Comparison of ENCODE assay signal across 12 cellular contexts in genomic region chr11:121521145-121522042, GRCh38.
DNase-seq lines count a peak whose midpoint lies in the region; ATAC-seq and TF ChIP-seq lines count a peak whose summit lies in the region.
"Had no signal": no experiment of that assay in that cellular context is flagged by ENCODE, and none has a peak within 500 bp of the region (broad histone marks: within the 10 kb centered on the region; RNA-seq: fewer than 3 reads in every experiment).

No MANE protein-coding gene starts in this region.

- peaks cover 100% of the 10 kb centered on the region for H3K36me3 ChIP-seq in OCI-LY7 (ENCODE audit: insufficient read depth, low read length)
- H3K36me3 ChIP-seq: uterus had no signal

- no peaks in the 10 kb centered on the region for H3K27me3 Mint-ChIP-seq in activated naive CD4-positive, alpha-beta T cell treated with anti-CD3 and anti-CD28 coated beads, Interleukin-2, amount 10 ng/mL, durations not matched to agents 7 days and 5 days
- H3K27me3 Mint-ChIP-seq in type B pancreatic cell, result no peaks in the 10 kb centered on the region
- H3K27me3 Mint-ChIP-seq: IgD-negative memory B cell had no signal

- no peak overlapping the region for H3K4me2 ChIP-seq in OCI-LY7 (ENCODE audit: low read length)

- H3K9me3 Mint-ChIP-seq in activated naive CD4-positive, alpha-beta T cell treated with anti-CD3 and anti-CD28 coated beads, Interleukin-2, amount 10 ng/mL, durations not matched to agents 7 days and 5 days, result peaks cover 14% of the 10 kb centered on the region
- H3K9me3 Mint-ChIP-seq in type B pancreatic cell, result no peaks in the 10 kb centered on the region

- no peaks in the 10 kb centered on the region for H3K27me3 ChIP-seq in dorsolateral prefrontal cortex
- H3K27me3 ChIP-seq: uterus had no signal

- peak overlapping the region; percentile 14 for H3K27ac ChIP-seq in OCI-LY7 (ENCODE audit: low read depth, low read length, poor library complexity, severe bottlenecking)
- peak overlapping the region in 39 of 59 donors; percentile 1 to 76 (median 41) for H3K27ac ChIP-seq in dorsolateral prefrontal cortex
- H3K27ac ChIP-seq: uterus had no signal

- POLR2A ChIA-PET in OCI-LY7 (lab: Charles Lee), result interaction anchor here (0.6 to 1.0 kb wide), 2 partner anchors 9 to 36 kb away, joined by 3 read pairs; no protein-coding TSS in a partner anchor

- peaks cover 8% of the 10 kb centered on the region for H3K9me3 ChIP-seq in OCI-LY7 (ENCODE audit: low read length)
- H3K9me3 ChIP-seq: uterus had no signal

- TF ChIP-seq CTCF in OCI-LY7 (conservative IDR thresholded peaks at IDR 0.05; ENCODE audit: low read length) (no peak), dorsolateral prefrontal cortex (IDR thresholded peaks at IDR 0.05 in 54 of 56, conservative IDR thresholded peaks at IDR 0.05 in 2 of 56; ENCODE audit: low read depth in 1 of 56, partially characterized antibody in 56 of 56) (no peak), type B pancreatic cell (conservative IDR thresholded peaks at IDR 0.05) (no peak)

- H3K4me1 ChIP-seq in OCI-LY7 (ENCODE audit: insufficient read depth, low read length, poor library complexity, severe bottlenecking), result peaks cover 13% of the 10 kb centered on the region
- H3K4me1 ChIP-seq: uterus had no signal

- no peak for DNase-seq in activated naive CD4-positive, alpha-beta T cell treated with anti-CD3 and anti-CD28 coated beads, Interleukin-2, amount 10 ng/mL, durations not matched to agents 7 days and 5 days
- DNase-seq in activated naive CD4-positive, alpha-beta T cell treated with anti-CD3 and anti-CD28 coated beads, Interleukin-2, amount 50 U/mL, for 16 hours, result no peak
- DNase-seq in OCI-LY7 (ENCODE audit: low spot score) (no peak), dorsolateral prefrontal cortex (no peak), type B pancreatic cell (ENCODE audit: extremely low spot score, unreplicated experiment) (no peak), NCI-H345 (lab: John Stamatoyannopoulos, UW) (no peak), activated gamma-delta T cell (lab: John Stamatoyannopoulos, UW) (no peak)
- DNase-seq: NCI-H526, occipital lobe, uterus had no signal

- H3K36me3 Mint-ChIP-seq in activated naive CD4-positive, alpha-beta T cell treated with anti-CD3 and anti-CD28 coated beads, Interleukin-2, amount 10 ng/mL, durations not matched to agents 7 days and 5 days, result peaks cover 87% of the 10 kb centered on the region
- H3K36me3 Mint-ChIP-seq in type B pancreatic cell, result peaks cover 36% of the 10 kb centered on the region

- H3K9me2 ChIP-seq in OCI-LY7 (ENCODE audit: insufficient read depth, low read length), result no peaks in the 10 kb centered on the region

- ATAC-seq in HG03159 (IDR thresholded peaks at IDR 0.05; ENCODE audit: unreplicated experiment), result no peak

- peaks cover 25% of the 10 kb centered on the region for H3K4me1 Mint-ChIP-seq in activated naive CD4-positive, alpha-beta T cell treated with anti-CD3 and anti-CD28 coated beads, Interleukin-2, amount 10 ng/mL, durations not matched to agents 7 days and 5 days
- H3K4me1 Mint-ChIP-seq in type B pancreatic cell (ENCODE audit: unreplicated experiment), result peaks cover 11% of the 10 kb centered on the region

- H4K20me1 ChIP-seq in OCI-LY7 (ENCODE audit: insufficient read depth, low read length), result no peaks in the 10 kb centered on the region

- intact Hi-C loops in OCI-LY7 (cut with micrococcal nuclease; ENCODE audit: unreplicated experiment), result no loop called here
- intact Hi-C loops in dorsolateral prefrontal cortex (cut with DNase I), result loop anchor here in 1 of 2 donors (5.0 kb wide), 1 partner anchor 69 kb away; the partner anchor contains the start of genes SORL1 and SORL1-AS1

- H3K79me2 ChIP-seq in OCI-LY7 (ENCODE audit: insufficient read depth, low read depth, low read length), result peaks cover 44% of the 10 kb centered on the region; the same call in 1 of the 2 replicates

- BruUV-seq in OCI-LY7 (replicated peaks; lab: Mats Ljungman, UMichigan), result no TSS peak

- H3K4me3 ChIP-seq in OCI-LY7 (ENCODE audit: low read depth, low read length, poor library complexity, severe bottlenecking) (no peak overlapping the region), dorsolateral prefrontal cortex (no peak overlapping the region)
- H3K4me3 ChIP-seq: uterus had no signal

- H2AFZ ChIP-seq in OCI-LY7 (ENCODE audit: low read length), result no peak overlapping the region

- H3K27ac Mint-ChIP-seq in activated naive CD4-positive, alpha-beta T cell treated with anti-CD3 and anti-CD28 coated beads, Interleukin-2, amount 10 ng/mL, durations not matched to agents 7 days and 5 days, result peak overlapping the region; percentile 70
- peak overlapping the region; percentile 63 for H3K27ac Mint-ChIP-seq in type B pancreatic cell
- H3K27ac Mint-ChIP-seq: IgD-negative memory B cell had no signal

- CTCF ChIA-PET in activated naive CD4-positive, alpha-beta T cell treated with anti-CD3 and anti-CD28 coated beads, Interleukin-2, amount 10 ng/mL, durations not matched to agents 7 days and 5 days (lab: Charles Lee), result interaction anchor here (0.7 kb wide), 1 partner anchor 112 kb away, joined by 3 read pairs; no protein-coding TSS in a partner anchor
- CTCF ChIA-PET in OCI-LY7 (lab: Charles Lee; ENCODE audit: unreplicated experiment), result no interaction called here

- H3K4me3 Mint-ChIP-seq in activated naive CD4-positive, alpha-beta T cell treated with anti-CD3 and anti-CD28 coated beads, Interleukin-2, amount 10 ng/mL, durations not matched to agents 7 days and 5 days, result no peak overlapping the region
- H3K4me3 Mint-ChIP-seq in type B pancreatic cell, result no peak overlapping the region
